Comparison of ENCODE assay signal across 9 cellular contexts in the genomic region with DNA sequence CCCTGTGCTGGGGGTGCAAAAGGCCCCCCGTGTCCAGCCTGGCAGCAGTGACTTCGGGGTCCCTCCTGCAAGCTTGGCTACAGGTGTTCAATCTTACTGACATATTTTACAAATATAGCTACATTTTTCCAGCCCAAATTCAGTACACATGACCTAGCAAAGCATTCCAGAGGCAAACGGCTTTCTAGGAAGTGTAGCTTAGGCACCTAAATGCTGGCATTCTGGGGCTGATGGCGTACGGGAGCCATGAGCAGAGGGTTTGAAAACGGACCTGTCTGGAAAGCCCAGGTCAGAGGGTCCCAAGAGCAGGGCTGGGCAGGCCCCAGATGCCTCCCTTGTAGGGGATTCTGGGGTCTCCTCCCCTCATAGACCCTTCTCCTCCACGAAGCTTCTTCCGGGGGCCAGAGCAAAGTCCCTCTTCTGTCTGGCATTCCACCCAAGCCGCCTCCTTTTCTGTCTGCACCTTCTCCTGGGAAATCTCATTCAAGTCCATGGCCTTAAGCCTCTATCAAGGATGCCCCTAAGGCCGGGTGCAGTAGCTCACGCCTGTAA.
DNase-seq lines count a peak whose midpoint lies in the region; ATAC-seq and TF ChIP-seq lines count a peak whose summit lies in the region.
"Had no signal": no experiment of that assay in that cellular context is flagged by ENCODE, and none has a peak within 500 bp of the region (broad histone marks: within the 10 kb centered on the region; RNA-seq: fewer than 3 reads in every experiment).

No MANE protein-coding gene starts in this region.

- no peaks in the 10 kb centered on the region for H3K36me3 ChIP-seq in ES-I3 (ENCODE audit: insufficient read depth, low read length)
- H3K36me3 ChIP-seq in SJCRH30: no peaks in the 10 kb centered on the region
- H3K36me3 ChIP-seq in sigmoid colon: no peaks in the 10 kb centered on the region

- no peaks in the 10 kb centered on the region for H3K36me3 Mint-ChIP-seq in activated naive CD4-positive, alpha-beta T cell treated with anti-CD3 and anti-CD28 coated beads for 36 hours (ENCODE audit: low read depth)

- H3K27ac ChIP-seq in SJCRH30 (peak overlapping the region; percentile 18; the same call in 1 of the 2 replicates), sigmoid colon (peak overlapping the region; percentile 51 to 78 (median 66)), caudate nucleus (ENCODE audit: low read depth, low read length) (no peak overlapping the region)

- intact Hi-C loops in sigmoid colon (cut with DNase I): loop anchor here (1.0 to 2.0 kb wide), 2 partner anchors 62 to 227 kb away; no protein-coding TSS in a partner anchor
- intact Hi-C loops in activated naive CD4-positive, alpha-beta T cell treated with anti-CD3 and anti-CD28 coated beads for 36 hours (cut with micrococcal nuclease): loop anchor here (1.0 to 5.0 kb wide), 4 partner anchors 190 to 905 kb away; a partner anchor contains a TSS

- WGBS in sigmoid colon, 2 donors: 64 to 76% methylated on average over 11 of the region's 11 CpGs

- no peak overlapping the region for H3K4me3 Mint-ChIP-seq in activated naive CD4-positive, alpha-beta T cell treated with anti-CD3 and anti-CD28 coated beads for 36 hours

- no peak for TF ChIP-seq EP300 in sigmoid colon (IDR thresholded peaks at IDR 0.05)

- H3K4me3 ChIP-seq in SJCRH30 (peak overlapping the region; percentile 37), fibroblast of pulmonary artery (replicated peaks; ENCODE audit: low read depth, low read length) (peak overlapping the region; percentile 23), sigmoid colon (peak overlapping the region in 3 of 4 donors; percentile 27 to 34 (median 28))

- no peak for DNase-seq in SJCRH30
- DNase-seq in fibroblast of pulmonary artery (ENCODE audit: low read depth): no peak
- DNase-seq in sigmoid colon: peak; percentile 61
- DNase-seq in activated naive CD4-positive, alpha-beta T cell treated with anti-CD3 and anti-CD28 coated beads for 36 hours: no peak
- no peak for DNase-seq in caudate nucleus (lab: John Stamatoyannopoulos, UW)
- DNase-seq: NCI-H1092 had no signal

- H3K27me3 ChIP-seq in SJCRH30: no peaks in the 10 kb centered on the region
- no peaks in the 10 kb centered on the region for H3K27me3 ChIP-seq in sigmoid colon

- no peaks in the 10 kb centered on the region for H3K9me3 ChIP-seq in ES-I3 (ENCODE audit: control insufficient read depth, insufficient read depth, low read length)
- no peaks in the 10 kb centered on the region for H3K9me3 ChIP-seq in SJCRH30 (replicated peaks)
- no peaks in the 10 kb centered on the region for H3K9me3 ChIP-seq in sigmoid colon

- CTCF ChIA-PET in activated naive CD4-positive, alpha-beta T cell treated with anti-CD3 and anti-CD28 coated beads for 36 hours (lab: Charles Lee): interaction anchor here (0.6 to 2.4 kb wide), 10 partner anchors 60 to 829 kb away, joined by 3 to 7 read pairs (median 4); no protein-coding TSS in a partner anchor

- no peak for TF ChIP-seq POLR2A in sigmoid colon (IDR thresholded peaks at IDR 0.05)

- H3K27ac Mint-ChIP-seq in activated naive CD4-positive, alpha-beta T cell treated with anti-CD3 and anti-CD28 coated beads for 36 hours: no peak overlapping the region

- TF ChIP-seq CTCF in fibroblast of pulmonary artery (IDR thresholded peaks at IDR 0.05; ENCODE audit: low read length, missing control alignments) (no peak), sigmoid colon (IDR thresholded peaks at IDR 0.05) (no peak)

- H3K4me1 Mint-ChIP-seq in activated naive CD4-positive, alpha-beta T cell treated with anti-CD3 and anti-CD28 coated beads for 36 hours (ENCODE audit: low read depth): no peaks in the 10 kb centered on the region

- H3K4me1 ChIP-seq in ES-I3 (ENCODE audit: insufficient read depth, low read length): peaks cover 11% of the 10 kb centered on the region; the same call in 1 of the 2 replicates
- H3K4me1 ChIP-seq in SJCRH30: peaks cover 3% of the 10 kb centered on the region; the same call in 1 of the 2 replicates
- H3K4me1 ChIP-seq in sigmoid colon: peaks cover 0 to 21% (median 18%) of the 10 kb centered on the region in 4 donors

- no peaks in the 10 kb centered on the region for H3K9me3 Mint-ChIP-seq in activated naive CD4-positive, alpha-beta T cell treated with anti-CD3 and anti-CD28 coated beads for 36 hours

- peak overlapping the region; percentile 46 for H3K9ac ChIP-seq in ES-I3 (ENCODE audit: low read depth, low read length)

- H3K27me3 Mint-ChIP-seq in activated naive CD4-positive, alpha-beta T cell treated with anti-CD3 and anti-CD28 coated beads for 36 hours (ENCODE audit: low read depth): peaks cover 17% of the 10 kb centered on the region

- ATAC-seq in GM18907 (IDR thresholded peaks at IDR 0.05; ENCODE audit: unreplicated experiment) (no peak), HG02840 (IDR thresholded peaks at IDR 0.05; ENCODE audit: low FRiP score, unreplicated experiment) (no peak)
